Comparison of ENCODE assay signal across 8 cellular contexts in genomic region chr1:151340870-151341754, GRCh38. TPM values are rescaled to one million over a fixed set of nuclear protein-coding genes. Genes with fewer than 3 reads are reported as not detected.
DNase-seq lines count a peak whose midpoint lies in the region; ATAC-seq, FAIRE-seq and TF ChIP-seq lines count a peak whose summit lies in the region.

No MANE protein-coding gene starts in this region.

- H3K4me1 ChIP-seq in DOHH2 (ENCODE audit: control insufficient read depth, low read length) = peaks cover 22% of the 10 kb centered on the region
- H3K4me1 ChIP-seq in H1 (replicated peaks in 1 of 4; ENCODE audit: control insufficient read depth in 3 of 4, insufficient read depth in 4 of 4, low read length in 3 of 4) = peaks cover 3 to 5% (median 4%) of the 10 kb centered on the region in 4 experiments; a peak in 5 of 7 replicates
- peaks cover 8% of the 10 kb centered on the region for H3K4me1 ChIP-seq in mesenchymal stem cell (ENCODE audit: control insufficient read depth, insufficient read depth, low read depth, low read length)

- no peak overlapping the region for H3K4me3 ChIP-seq in DOHH2 (ENCODE audit: low read length)
- H3K4me3 ChIP-seq in H1 (ENCODE audit: extremely low read depth in 1 of 4, insufficient read depth in 2 of 4, low read depth in 3 of 4, low read length in 4 of 4) = no peak overlapping the region
- H3K4me3 ChIP-seq in mesenchymal stem cell (ENCODE audit: insufficient read depth in 1 of 2, low read depth in 1 of 2, low read length in 2 of 2) = no peak overlapping the region

- peak; percentile 49 for DNase-seq in HK-2 (ENCODE audit: unreplicated experiment)
- DNase-seq in NCI-H526 (lab: John Stamatoyannopoulos, UW) = peak; percentile 90 to 96
- DNase-seq in activated CD4-positive, alpha-beta T cell treated with anti-CD3 and anti-CD28 coated beads, Interleukin-2, amount 50 U/mL, for 1 hour = peak; percentile 24
- DNase-seq in H1 (ENCODE audit: low read depth in 1 of 2, low spot score in 2 of 2) = no peak
- peak; percentile 93 for DNase-seq in mesenchymal stem cell
- DNase-seq in stimulated activated naive CD8-positive, alpha-beta T cell treated with anti-CD3 and anti-CD28 coated beads, Interleukin-15, Interleukin-2, amounts not matched to agents 100 U/mL and 50 U/mL, for 24 hours = peak; percentile 52
- no peak for DNase-seq in GM19240 (ENCODE audit: insufficient read length, low spot score)

- H3K9me2 ChIP-seq in DOHH2 (replicated peaks; ENCODE audit: control insufficient read depth, low read length) = no peaks in the 10 kb centered on the region

- H3K23me2 ChIP-seq in H1 (ENCODE audit: low read depth, low read length) = no peaks in the 10 kb centered on the region

- H3K9me3 ChIP-seq in DOHH2 (ENCODE audit: control insufficient read depth, insufficient read depth, low read length) (no peaks in the 10 kb centered on the region), H1 (ENCODE audit: insufficient read depth in 2 of 2, low read depth in 1 of 2, low read length in 1 of 2) (no peaks in the 10 kb centered on the region), mesenchymal stem cell (ENCODE audit: control insufficient read depth, low read length) (no peaks in the 10 kb centered on the region)

- peaks cover 6% of the 10 kb centered on the region for H3K79me2 ChIP-seq in DOHH2 (ENCODE audit: control insufficient read depth, low read length)
- H3K79me2 ChIP-seq in H1 (ENCODE audit: control insufficient read depth in 1 of 2, insufficient read depth in 2 of 2, low read length in 2 of 2) = peaks cover 3 to 6% of the 10 kb centered on the region in 2 experiments; a peak in 3 of 4 replicates

- no peak overlapping the region for H2AFZ ChIP-seq in H1 (ENCODE audit: low read length)
- no peak overlapping the region for H2AFZ ChIP-seq in mesenchymal stem cell (ENCODE audit: low read depth, low read length)

- H3K27ac ChIP-seq in DOHH2 (ENCODE audit: low read depth, low read length) (no peak overlapping the region), H1 (ENCODE audit: low read depth, low read length) (no peak overlapping the region), mesenchymal stem cell (ENCODE audit: low read length, poor library complexity, severe bottlenecking) (peak overlapping the region; percentile 55)

- CTCF ChIA-PET in H1 (lab: Charles Lee; ENCODE audit: partially characterized antibody) = interaction anchor here (0.6 to 8.4 kb wide), 37 partner anchors 9 to 253 kb away, joined by 3 to 129 read pairs (median 4); partner anchors contain the start of genes PI4KB, PSMB4 and SELENBP1

- no peak overlapping the region for H2BK12ac ChIP-seq in H1 (ENCODE audit: low read depth, low read length)
- no peak overlapping the region for H2BK12ac ChIP-seq in mesenchymal stem cell (ENCODE audit: low read length in 2 of 2)

- H2BK120ac ChIP-seq in H1 (replicated peaks; ENCODE audit: low read depth, low read length) (no peak overlapping the region), mesenchymal stem cell (ENCODE audit: low read depth, low read length) (no peak overlapping the region)

- H2BK20ac ChIP-seq in H1 (ENCODE audit: low read length) = no peak overlapping the region

- WGBS in H1 (ENCODE audit: extremely low coverage in 1 of 2, insufficient coverage in 1 of 2, insufficient read length in 1 of 2, insufficient replicate concordance in 2 of 2, low coverage in 1 of 2, low lambda C conversion rate in 2 of 2, missing lambda C conversion rate in 1 of 2), 2 experiments = 53% methylated on average over 7 of the region's 7 CpGs; no CpG with 5 or more reads in 1 of the 2 experiments
- WGBS in mesenchymal stem cell = 29% methylated on average over 4 of the region's 7 CpGs

- TF ChIP-seq EP300 in H1 (IDR thresholded peaks at IDR 0.05; ENCODE audit: borderline replicate concordance in 1 of 2, low read depth in 2 of 2, low read length in 2 of 2) = no peak

- peak; percentile 84 for TF ChIP-seq RAD21 in H1 (IDR thresholded peaks at IDR 0.05 in 1 of 2, conservative IDR thresholded peaks at IDR 0.05 in 1 of 2; ENCODE audit: low read depth in 2 of 2, low read length in 2 of 2)

- H3K4me2 ChIP-seq in DOHH2 (ENCODE audit: low read length) = peak overlapping the region; percentile 23; the same call in 1 of the 2 replicates
- no peak overlapping the region for H3K4me2 ChIP-seq in H1 (ENCODE audit: insufficient read depth in 1 of 2, low read depth in 2 of 2, low read length in 2 of 2)
- H3K4me2 ChIP-seq in mesenchymal stem cell (ENCODE audit: low read length, poor library complexity, severe bottlenecking) = no peak overlapping the region

- peaks cover 45% of the 10 kb centered on the region for H3K36me3 ChIP-seq in DOHH2 (ENCODE audit: control insufficient read depth, low read length)
- H3K36me3 ChIP-seq in H1 (ENCODE audit: control insufficient read depth in 2 of 4, insufficient read depth in 4 of 4, low read length in 3 of 4) = peaks cover 19 to 36% (median 29%) of the 10 kb centered on the region in 4 experiments
- peaks cover 30 to 42% of the 10 kb centered on the region in 2 experiments for H3K36me3 ChIP-seq in mesenchymal stem cell (ENCODE audit: control insufficient read depth in 1 of 2, insufficient read depth in 2 of 2, low read depth in 1 of 2, low read length in 2 of 2)

- no peak overlapping the region for H3K4ac ChIP-seq in H1 (replicated peaks; ENCODE audit: insufficient read length, low read depth, low read length)
- no peak overlapping the region for H3K4ac ChIP-seq in mesenchymal stem cell (ENCODE audit: low read depth in 1 of 2, low read length in 2 of 2)

- TF ChIP-seq POLR2A in H1 (IDR thresholded peaks at IDR 0.05; ENCODE audit: control extremely low read depth in 1 of 2, low read depth in 2 of 2, low read length in 2 of 2) = peak; percentile 13 to 22; a peak in 2 of 3 replicates

- peaks cover 18% of the 10 kb centered on the region for H3F3A ChIP-seq in DOHH2 (ENCODE audit: control insufficient read depth, insufficient read depth)

- H4K8ac ChIP-seq in H1 (ENCODE audit: extremely low read depth, insufficient read depth, low read length) (no peak overlapping the region), mesenchymal stem cell (ENCODE audit: low read length) (no peak overlapping the region)

- H3K14ac ChIP-seq in H1 (ENCODE audit: insufficient read length) (no peak overlapping the region), mesenchymal stem cell (ENCODE audit: low read length in 2 of 2) (no peak overlapping the region)

- H3K79me1 ChIP-seq in H1 (ENCODE audit: low read depth, low read length) (peaks cover 6% of the 10 kb centered on the region), mesenchymal stem cell (replicated peaks; ENCODE audit: low read length, poor library complexity, severe bottlenecking) (peaks cover 14% of the 10 kb centered on the region)

- H3K23ac ChIP-seq in H1 (ENCODE audit: insufficient read length) (no peak overlapping the region), mesenchymal stem cell (ENCODE audit: low read length in 2 of 2) (no peak overlapping the region)

- no peak overlapping the region for H2BK5ac ChIP-seq in H1 (ENCODE audit: low read depth, low read length)
- no peak overlapping the region for H2BK5ac ChIP-seq in mesenchymal stem cell (ENCODE audit: low read depth, low read length, poor library complexity, severe bottlenecking)

- no peak overlapping the region for H4K5ac ChIP-seq in H1 (ENCODE audit: insufficient read length, low read depth, low read length)

- H3K27me3 ChIP-seq in DOHH2 (ENCODE audit: control insufficient read depth, low read length) = no peaks in the 10 kb centered on the region
- no peaks in the 10 kb centered on the region for H3K27me3 ChIP-seq in H1 (replicated peaks in 1 of 4; ENCODE audit: control insufficient read depth in 3 of 4, extremely low read depth in 1 of 4, insufficient read depth in 3 of 4, low read length in 3 of 4)
- H3K27me3 ChIP-seq in mesenchymal stem cell (ENCODE audit: control insufficient read depth in 1 of 2, insufficient read depth in 1 of 2, low read length in 2 of 2) = no peaks in the 10 kb centered on the region

- H2AK5ac ChIP-seq in H1 (ENCODE audit: low read depth, low read length) (no peak overlapping the region), mesenchymal stem cell (ENCODE audit: low read length, severe bottlenecking) (no peak overlapping the region)

- no peak overlapping the region for H3K18ac ChIP-seq in H1 (ENCODE audit: extremely low read depth, low read length)
- H3K18ac ChIP-seq in mesenchymal stem cell (ENCODE audit: low read depth in 1 of 2, low read length in 2 of 2) = no peak overlapping the region

- H4K91ac ChIP-seq in H1 (replicated peaks; ENCODE audit: insufficient read length, low read length) (no peak overlapping the region), mesenchymal stem cell (ENCODE audit: low read length) (no peak overlapping the region)

- H4K20me1 ChIP-seq in DOHH2 (ENCODE audit: control insufficient read depth, insufficient read depth, low read depth, low read length) (no peaks in the 10 kb centered on the region), H1 (replicated peaks in 1 of 2; ENCODE audit: control insufficient read depth in 1 of 2, insufficient read depth in 2 of 2, low read length in 2 of 2) (peaks cover 0 to 2% of the 10 kb centered on the region in 2 experiments)

- no peak overlapping the region for H3K56ac ChIP-seq in H1 (replicated peaks; ENCODE audit: insufficient read length, low read depth, low read length)

- ATAC-seq in stimulated activated naive CD8-positive, alpha-beta T cell treated with anti-CD3 and anti-CD28 coated beads, Interleukin-15, Interleukin-2, amounts not matched to agents 100 U/mL and 50 U/mL, for 24 hours = peak; percentile 78

- H2BK15ac ChIP-seq in H1 (ENCODE audit: low read length) = no peak overlapping the region
- H2BK15ac ChIP-seq in mesenchymal stem cell (ENCODE audit: low read depth, poor library complexity, severe bottlenecking) = no peak overlapping the region

- POLR2A ChIA-PET in H1 (lab: Charles Lee; ENCODE audit: partially characterized antibody) = interaction anchor here (0.8 to 8.6 kb wide), 20 partner anchors 9 to 200 kb away, joined by 3 to 102 read pairs (median 4); partner anchors contain the start of genes PI4KB, PSMB4 and ZNF687

- TF ChIP-seq CTCF in DOHH2 (IDR thresholded peaks at IDR 0.05; ENCODE audit: low read depth, low read length, poor library complexity, severe bottlenecking) (peak; percentile 81), H1 (IDR thresholded peaks at IDR 0.05; ENCODE audit: control extremely low read depth in 1 of 3, insufficient read depth in 1 of 3, low read depth in 1 of 3, low read length in 3 of 3) (peak; percentile 18 to 78 (median 74))

- no peak overlapping the region for H3K9ac ChIP-seq in H1 (replicated peaks in 1 of 4; ENCODE audit: extremely low read depth in 1 of 4, low read depth in 3 of 4, low read length in 3 of 4)
- peak overlapping the region; percentile 47 for H3K9ac ChIP-seq in mesenchymal stem cell (ENCODE audit: low read length)

- FAIRE-seq in H1 (lab: Jason Lieb, UNC) = peak; percentile 90

RNA-seq across cellular contexts. Expression of gene RFX5, which starts 5.9 kb away (rescaled TPM):
- 57.6 and 59.7 TPM in 2 replicates for total RNA-seq in H1 (2021; fragmentation: NEBNext Ultra II Directional; extraction: Animal tissue kit (Norgen Biotek cat#: 25700))
- 27.8 and 29.9 TPM in 2 replicates for polyA plus RNA-seq in H1 (2011; rRNA removed)
- 47.2 TPM for polyA plus RNA-seq in H1 (2011; cell fraction: cytosol; rRNA removed)
- polyA plus RNA-seq in H1 (2011; cell fraction: nucleus; rRNA removed) = 120 TPM
- 42.3 to 70.4 TPM (median 49.2 TPM) in 4 replicates for polyA plus RNA-seq in H1 (2012, experiment 1 of 2)
- polyA plus RNA-seq in H1 (2012, experiment 2 of 2) = 20.4 TPM
- 34.9 TPM for polyA plus RNA-seq in H1 (2013, experiment 1 of 2)
- 34.7 TPM for polyA plus RNA-seq in H1 (2013, experiment 2 of 2)
- 121 and 134 TPM in 2 replicates for polyA minus RNA-seq in H1 (2011; rRNA and poly(A)+ RNA removed)
- polyA minus RNA-seq in H1 (2011; cell fraction: cytosol; rRNA and poly(A)+ RNA removed) = 38.2 TPM
- 39.0 TPM for polyA minus RNA-seq in H1 (2011; cell fraction: nucleus; rRNA and poly(A)+ RNA removed)
- polyA plus RNA-seq in mesenchymal stem cell (2013, experiment 1 of 2) = 31.1 TPM
- polyA plus RNA-seq in mesenchymal stem cell (2013, experiment 2 of 2) = 32.1 TPM

RNA-seq across cellular contexts. Expression of gene PI4KB, which starts 13.9 kb away (rescaled TPM):
- 30.1 and 31.0 TPM in 2 replicates for total RNA-seq in H1 (2021; fragmentation: NEBNext Ultra II Directional; extraction: Animal tissue kit (Norgen Biotek cat#: 25700))
- 33.1 and 37.1 TPM in 2 replicates for polyA plus RNA-seq in H1 (2011; rRNA removed)
- polyA plus RNA-seq in H1 (2011; cell fraction: cytosol; rRNA removed) = 38.3 TPM
- 68.6 TPM for polyA plus RNA-seq in H1 (2011; cell fraction: nucleus; rRNA removed)
- 25.9 to 30.3 TPM (median 27.6 TPM) in 4 replicates for polyA plus RNA-seq in H1 (2012, experiment 1 of 2)
- 22.8 TPM for polyA plus RNA-seq in H1 (2012, experiment 2 of 2)
- polyA plus RNA-seq in H1 (2013, experiment 1 of 2) = 13.7 TPM
- polyA plus RNA-seq in H1 (2013, experiment 2 of 2) = 13.8 TPM
- 75.6 and 82.5 TPM in 2 replicates for polyA minus RNA-seq in H1 (2011; rRNA and poly(A)+ RNA removed)
- polyA minus RNA-seq in H1 (2011; cell fraction: cytosol; rRNA and poly(A)+ RNA removed) = 39.6 TPM
- 34.0 TPM for polyA minus RNA-seq in H1 (2011; cell fraction: nucleus; rRNA and poly(A)+ RNA removed)
- polyA plus RNA-seq in mesenchymal stem cell (2013, experiment 1 of 2) = 36.1 TPM
- 36.1 TPM for polyA plus RNA-seq in mesenchymal stem cell (2013, experiment 2 of 2)

RNA-seq across cellular contexts. Expression of gene SELENBP1, which starts 31.4 kb away (rescaled TPM):
- 15.3 and 20.0 TPM in 2 replicates for total RNA-seq in H1 (2021; fragmentation: NEBNext Ultra II Directional; extraction: Animal tissue kit (Norgen Biotek cat#: 25700))
- 32.4 and 39.4 TPM in 2 replicates for polyA plus RNA-seq in H1 (2011; rRNA removed)
- 39.9 TPM for polyA plus RNA-seq in H1 (2011; cell fraction: cytosol; rRNA removed)
- 120 TPM for polyA plus RNA-seq in H1 (2011; cell fraction: nucleus; rRNA removed)
- 22.5 to 28.2 TPM (median 25.5 TPM) in 4 replicates for polyA plus RNA-seq in H1 (2012, experiment 1 of 2)
- polyA plus RNA-seq in H1 (2012, experiment 2 of 2) = 18.5 TPM
- 11.7 TPM for polyA plus RNA-seq in H1 (2013, experiment 1 of 2)
- polyA plus RNA-seq in H1 (2013, experiment 2 of 2) = 10.3 TPM
- polyA minus RNA-seq in H1 (2011; rRNA and poly(A)+ RNA removed) = 18.6 and 27.3 TPM in 2 replicates
- polyA minus RNA-seq in H1 (2011; cell fraction: cytosol; rRNA and poly(A)+ RNA removed) = 12.6 TPM
- 12.8 TPM for polyA minus RNA-seq in H1 (2011; cell fraction: nucleus; rRNA and poly(A)+ RNA removed)
- 23.4 TPM for polyA plus RNA-seq in mesenchymal stem cell (2013, experiment 1 of 2)
- 22.9 TPM for polyA plus RNA-seq in mesenchymal stem cell (2013, experiment 2 of 2)

RNA-seq across cellular contexts. Expression of gene PSMB4, which starts 58.3 kb away (rescaled TPM):
- total RNA-seq in H1 (2021; fragmentation: NEBNext Ultra II Directional; extraction: Animal tissue kit (Norgen Biotek cat#: 25700)) = 422 and 430 TPM in 2 replicates
- 1,009 and 1,098 TPM in 2 replicates for polyA plus RNA-seq in H1 (2011; rRNA removed)
- 783 TPM for polyA plus RNA-seq in H1 (2011; cell fraction: cytosol; rRNA removed)
- polyA plus RNA-seq in H1 (2011; cell fraction: nucleus; rRNA removed) = 763 TPM
- 517 to 666 TPM (median 572 TPM) in 4 replicates for polyA plus RNA-seq in H1 (2012, experiment 1 of 2)
- 709 TPM for polyA plus RNA-seq in H1 (2012, experiment 2 of 2)
- polyA plus RNA-seq in H1 (2013, experiment 1 of 2) = 472 TPM
- polyA plus RNA-seq in H1 (2013, experiment 2 of 2) = 465 TPM
- polyA minus RNA-seq in H1 (2011; rRNA and poly(A)+ RNA removed) = 467 and 489 TPM in 2 replicates
- 239 TPM for polyA minus RNA-seq in H1 (2011; cell fraction: cytosol; rRNA and poly(A)+ RNA removed)
- polyA minus RNA-seq in H1 (2011; cell fraction: nucleus; rRNA and poly(A)+ RNA removed) = 135 TPM
- polyA plus RNA-seq in mesenchymal stem cell (2013, experiment 1 of 2) = 383 TPM
- polyA plus RNA-seq in mesenchymal stem cell (2013, experiment 2 of 2) = 390 TPM

RNA-seq across cellular contexts. Expression of gene ZNF687, which starts 59.0 kb away (rescaled TPM):
- 43.0 and 45.9 TPM in 2 replicates for total RNA-seq in H1 (2021; fragmentation: NEBNext Ultra II Directional; extraction: Animal tissue kit (Norgen Biotek cat#: 25700))
- polyA plus RNA-seq in H1 (2011; rRNA removed) = 69.9 and 91.9 TPM in 2 replicates
- 47.7 TPM for polyA plus RNA-seq in H1 (2011; cell fraction: cytosol; rRNA removed)
- polyA plus RNA-seq in H1 (2011; cell fraction: nucleus; rRNA removed) = 90.8 TPM
- 30.8 to 47.7 TPM (median 40.3 TPM) in 4 replicates for polyA plus RNA-seq in H1 (2012, experiment 1 of 2)
- 35.9 TPM for polyA plus RNA-seq in H1 (2012, experiment 2 of 2)
- 26.5 TPM for polyA plus RNA-seq in H1 (2013, experiment 1 of 2)
- 24.7 TPM for polyA plus RNA-seq in H1 (2013, experiment 2 of 2)
- polyA minus RNA-seq in H1 (2011; rRNA and poly(A)+ RNA removed) = 64.9 and 87.9 TPM in 2 replicates
- polyA minus RNA-seq in H1 (2011; cell fraction: cytosol; rRNA and poly(A)+ RNA removed) = 65.9 TPM
- 80.7 TPM for polyA minus RNA-seq in H1 (2011; cell fraction: nucleus; rRNA and poly(A)+ RNA removed)
- polyA plus RNA-seq in mesenchymal stem cell (2013, experiment 1 of 2) = 10.8 TPM
- 10.8 TPM for polyA plus RNA-seq in mesenchymal stem cell (2013, experiment 2 of 2)

Comparison
In these comparisons a context has a peak if more than half of its experiments do, and no peak if none do; other contexts are left out.
1. DNase-seq: peak in HK-2 (single experiment), NCI-H526 (2 of 2), activated CD4-positive, alpha-beta T cell treated with anti-CD3 and anti-CD28 coated beads, Interleukin-2, amount 50 U/mL, for 1 hour (single experiment), mesenchymal stem cell (single experiment) and stimulated activated naive CD8-positive, alpha-beta T cell treated with anti-CD3 and anti-CD28 coated beads, Interleukin-15, Interleukin-2, amounts not matched to agents 100 U/mL and 50 U/mL, for 24 hours (single experiment); none in H1 (0 of 2) and GM19240 (single experiment).